ENCODE assay signal across 1 cellular context in genomic region chr2:236830931-236831330, GRCh38.
TF ChIP-seq lines count a peak whose summit lies in the region.

No MANE protein-coding gene starts in this region.

TF ChIP-seq in IMR-90, 13 proteins besides CTCF, POLR2A, EP300 and RAD21 (continued from another document):
- TF ChIP-seq MAZ (IDR thresholded peaks at IDR 0.05; ENCODE audit: borderline replicate concordance, low read depth, low read length): no peak
- no peak for TF ChIP-seq MAFK (IDR thresholded peaks at IDR 0.05; ENCODE audit: low read depth, low read length)
- TF ChIP-seq RCOR1 (IDR thresholded peaks at IDR 0.05; ENCODE audit: insufficient replicate concordance, low read length): no peak
